8 cellular contexts compared by ENCODE assay signal in the genomic region with DNA sequence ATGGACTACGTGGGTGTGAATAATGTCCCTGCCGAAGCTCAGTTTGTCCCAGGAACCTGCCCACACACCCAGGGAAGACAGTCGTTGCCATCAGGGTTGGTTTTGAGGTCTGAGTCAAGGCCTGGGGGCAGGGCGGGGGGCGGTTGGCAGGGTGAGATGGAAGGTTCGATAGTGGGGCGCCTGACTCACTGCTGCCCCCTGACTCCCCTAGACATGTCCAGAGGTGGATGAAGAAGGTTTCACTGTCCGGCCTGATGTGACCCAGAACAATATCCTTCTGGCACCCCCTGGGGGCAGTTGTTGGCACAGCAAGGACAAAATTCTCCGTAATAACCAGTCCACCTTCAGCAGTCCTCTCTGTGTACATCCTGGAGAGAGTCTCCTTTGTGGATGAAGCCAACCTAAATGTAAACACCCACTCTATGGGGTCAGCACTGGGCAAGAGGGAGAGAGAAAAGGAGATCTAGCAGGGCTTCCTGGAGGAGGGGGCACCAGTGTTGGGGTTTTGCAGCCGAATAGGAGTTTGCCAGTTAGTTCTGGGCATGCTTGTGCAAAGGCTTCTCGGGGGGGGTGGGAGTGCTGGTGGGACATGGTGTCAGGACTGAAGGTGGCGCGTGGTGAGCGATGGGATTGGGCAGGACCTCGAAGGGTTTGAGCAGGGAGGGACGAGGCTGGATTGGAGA. TPM values are rescaled to one million over a fixed set of nuclear protein-coding genes. Genes with fewer than 3 reads are reported as not detected.
DNase-seq lines count a peak whose midpoint lies in the region; ATAC-seq, FAIRE-seq and TF ChIP-seq lines count a peak whose summit lies in the region.

No MANE protein-coding gene starts in this region.

- H3K36me3 Mint-ChIP-seq in naive B cell: peaks cover 7 to 23% of the 10 kb centered on the region in 2 donors

- no peaks in the 10 kb centered on the region for H3K27me3 Mint-ChIP-seq in naive B cell

- ATAC-seq in A549: peak in 1 of 2 experiments; percentile 8; a peak in 2 of 6 replicates
- no peak for ATAC-seq in RWPE2 (ENCODE audit: low read depth)
- no peak for ATAC-seq in body of pancreas
- no peak for ATAC-seq in naive B cell (ENCODE audit: low read depth in 2 of 2)
- ATAC-seq in GM21526 (IDR thresholded peaks at IDR 0.05; ENCODE audit: low FRiP score, unreplicated experiment): no peak
- no peak for ATAC-seq in GM18505 (IDR thresholded peaks at IDR 0.05; ENCODE audit: unreplicated experiment)

- peak in 1 of 2 experiments; percentile 53 for DNase-seq in A549 (ENCODE audit: low read depth in 1 of 2, low spot score in 1 of 2)
- no peak for DNase-seq in RWPE2 (ENCODE audit: low spot score)
- peak in 2 of 4 donors; percentile 25 to 44 for DNase-seq in body of pancreas
- DNase-seq in naive B cell: no peak
- no peak for DNase-seq in NCI-H345 (lab: John Stamatoyannopoulos, UW)

- no peak for TF ChIP-seq EP300 in A549 (IDR thresholded peaks at IDR 0.05)

- H3K36me3 ChIP-seq in RWPE2 (ENCODE audit: low read depth) (no peaks in the 10 kb centered on the region), body of pancreas (replicated peaks in 1 of 2; ENCODE audit: insufficient read depth in 1 of 2, low read depth in 2 of 2) (no peaks in the 10 kb centered on the region)

- peaks cover 4% of the 10 kb centered on the region; the same call in 1 of the 3 replicates for H3K4me1 ChIP-seq in A549
- H3K4me1 ChIP-seq in RWPE2 (ENCODE audit: insufficient read depth, poor library complexity, severe bottlenecking): no peaks in the 10 kb centered on the region
- peaks cover 6% of the 10 kb centered on the region for H3K4me1 ChIP-seq in body of pancreas

- peaks cover 40 to 61% (median 55%) of the 10 kb centered on the region in 3 donors for H3K4me1 Mint-ChIP-seq in naive B cell

- peak overlapping the region in 7 of 8 donors; percentile 54 to 81 (median 72) for H3K4me3 Mint-ChIP-seq in naive B cell

- no peak overlapping the region for H3K4me2 ChIP-seq in A549

- H3K9me3 ChIP-seq in A549 (no peaks in the 10 kb centered on the region), RWPE2 (ENCODE audit: severe bottlenecking) (no peaks in the 10 kb centered on the region), body of pancreas (no peaks in the 10 kb centered on the region)

- H3K4me3 ChIP-seq in A549 (no peak overlapping the region), GM12875 (ENCODE audit: low read depth, low read length) (no peak overlapping the region), RWPE2 (ENCODE audit: severe bottlenecking) (no peak overlapping the region), body of pancreas (no peak overlapping the region)

- no peaks in the 10 kb centered on the region for H3K9me3 Mint-ChIP-seq in naive B cell

- no peak for FAIRE-seq in A549 (lab: Jason Lieb, UNC)

- intact Hi-C loops in body of pancreas (cut with DNase I): loop anchor here (10.0 kb wide), 1 partner anchor 161 kb away; no protein-coding TSS in a partner anchor

- POLR2A ChIA-PET in A549 (lab: Yijun Ruan, JAX): no interaction called here

- H3K27ac Mint-ChIP-seq in naive B cell: peak overlapping the region; percentile 70 to 100 (median 100)

- TF ChIP-seq RAD21 in A549 (conservative IDR thresholded peaks at IDR 0.05 in 1 of 2, IDR thresholded peaks at IDR 0.05 in 1 of 2): peak; percentile 65 to 70

- 39% methylated on average over 12 of the region's 16 CpGs for WGBS in A549 (ENCODE audit: missing lambda C conversion rate)
- WGBS in body of pancreas, 2 donors: 52 to 66% methylated on average over 9 to 16 of the region's 16 CpGs

- TF ChIP-seq POLR2A in A549 (IDR thresholded peaks at IDR 0.05; ENCODE audit: low read length) (no peak), body of pancreas (IDR thresholded peaks at IDR 0.05) (no peak), GM18505 (IDR thresholded peaks at IDR 0.05; ENCODE audit: borderline replicate concordance, extremely low read depth, insufficient read depth, insufficient read length) (no peak)

- H3K27me3 ChIP-seq in RWPE2 (ENCODE audit: insufficient read depth, poor library complexity, severe bottlenecking): no peaks in the 10 kb centered on the region
- H3K27me3 ChIP-seq in body of pancreas: no peaks in the 10 kb centered on the region

- CTCF ChIA-PET in A549 (lab: Yijun Ruan, JAX): interaction anchor here (0.6 to 2.5 kb wide), 23 partner anchors 9 to 383 kb away, joined by 3 to 12 read pairs (median 3); a partner anchor contains a TSS

- peak overlapping the region in 1 of 2 experiments; percentile 47; a peak in 2 of 6 replicates for H3K27ac ChIP-seq in A549
- no peak overlapping the region for H3K27ac ChIP-seq in RWPE2 (ENCODE audit: poor library complexity, severe bottlenecking)
- H3K27ac ChIP-seq in body of pancreas: no peak overlapping the region

- TF ChIP-seq CTCF in A549 (IDR thresholded peaks at IDR 0.05): peak; percentile 62
- peak; percentile 60 for TF ChIP-seq CTCF in GM12875 (IDR thresholded peaks at IDR 0.05; ENCODE audit: borderline replicate concordance, insufficient read depth, low read depth, low read length)
- TF ChIP-seq CTCF in RWPE2 (IDR thresholded peaks at IDR 0.05; ENCODE audit: poor library complexity, severe bottlenecking): peak; percentile 57
- peak in 6 of 7 experiments; percentile 17 to 37 (median 22) for TF ChIP-seq CTCF in body of pancreas (IDR thresholded peaks at IDR 0.05)

TF ChIP-seq in A549, 52 proteins besides CTCF, POLR2A, EP300 and RAD21:
- TF ChIP-seq SMC3 (IDR thresholded peaks at IDR 0.05): peak; percentile 64
- TF ChIP-seq, protein P1, sequence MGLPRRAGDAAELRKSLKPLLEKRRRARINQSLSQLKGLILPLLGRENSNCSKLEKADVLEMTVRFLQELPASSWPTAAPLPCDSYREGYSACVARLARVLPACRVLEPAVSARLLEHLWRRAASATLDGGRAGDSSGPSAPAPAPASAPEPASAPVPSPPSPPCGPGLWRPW (IDR thresholded peaks at IDR 0.05): no peak
- peak; percentile 87 for TF ChIP-seq ZFP36 (IDR thresholded peaks at IDR 0.05; ENCODE audit: borderline replicate concordance, partially characterized antibody)
- TF ChIP-seq FOSL2 (IDR thresholded peaks at IDR 0.05): no peak
- no peak for TF ChIP-seq FOSL2 (CRISPR knock-in tag; IDR thresholded peaks at IDR 0.05)

RNA-seq across cellular contexts. Expression of a gene that starts 19.6 kb away (rescaled TPM):
- polyA plus RNA-seq in A549 (2011; rRNA removed) (2.7 and 4.8 TPM in 2 replicates), A549 (2017; fragmentation: RNase III; extraction: RNeasy Plus Mini Kit Qiagen cat#74134 plus additional on column Dnase treatment) (1.6 to 2.4 TPM (median 1.8 TPM) in 3 replicates), naive B cell (ENCODE audit: low read depth in 6 of 6) (not detected)
- polyA plus RNA-seq in A549 (2012; cell fraction: cytosol; rRNA removed): 0.61 and 0.80 TPM in 2 replicates
- 2.0 and 2.8 TPM in 2 replicates for polyA plus RNA-seq in A549 (2012; cell fraction: nucleus; rRNA removed)
- 3.0 and 3.3 TPM in 2 replicates for polyA minus RNA-seq in A549 (2011; rRNA and poly(A)+ RNA removed)
- total RNA-seq in body of pancreas: 1 to 10 TPM; 2.0 to 6.0 TPM

RNA-seq across cellular contexts. Expression of a gene that starts 24.1 kb away (rescaled TPM):
- 1.7 and 2.2 TPM in 2 replicates for polyA plus RNA-seq in A549 (2011; rRNA removed)
- 4.2 and 6.1 TPM in 2 replicates for polyA plus RNA-seq in A549 (2012; cell fraction: cytosol; rRNA removed)
- 9.9 and 11.3 TPM in 2 replicates for polyA plus RNA-seq in A549 (2012; cell fraction: nucleus; rRNA removed)
- polyA plus RNA-seq in A549 (2017; fragmentation: RNase III; extraction: RNeasy Plus Mini Kit Qiagen cat#74134 plus additional on column Dnase treatment): 13.1 to 14.3 TPM (median 13.6 TPM) in 3 replicates
- polyA minus RNA-seq in A549 (2011; rRNA and poly(A)+ RNA removed): 3.3 and 4.6 TPM in 2 replicates
- total RNA-seq in body of pancreas: 1 to 10 TPM in 1 of 2 donors, not detected in 1; 1.6 TPM
- 10 to 100 TPM; 10.1 to 52.1 (median 25.2) TPM for polyA plus RNA-seq in naive B cell (ENCODE audit: low read depth in 6 of 6)

RNA-seq across cellular contexts. Expression of a gene that starts 45.9 kb away (rescaled TPM):
- 0.27 and 1.2 TPM in 2 replicates for polyA plus RNA-seq in A549 (2011; rRNA removed)
- polyA plus RNA-seq in A549 (2012; cell fraction: cytosol; rRNA removed): 0.13 and 0.49 TPM in 2 replicates
- 0.58 TPM in 1 of 2 replicates, not detected in the other for polyA plus RNA-seq in A549 (2012; cell fraction: nucleus; rRNA removed)
- 0.25 to 0.32 TPM (median 0.28 TPM) in 3 replicates for polyA plus RNA-seq in A549 (2017; fragmentation: RNase III; extraction: RNeasy Plus Mini Kit Qiagen cat#74134 plus additional on column Dnase treatment)
- polyA minus RNA-seq in A549 (2011; rRNA and poly(A)+ RNA removed): 1.5 TPM in 1 of 2 replicates, not detected in the other
- total RNA-seq in body of pancreas: not detected
- polyA plus RNA-seq in naive B cell (ENCODE audit: low read depth in 6 of 6): 1 to 10 TPM in 2 of 6 donors, under 1 TPM in 3, not detected in 1; 0.49 to 1.8 (median 0.89) TPM

RNA-seq across cellular contexts. Expression of a gene that starts 56.1 kb away (rescaled TPM):
- polyA plus RNA-seq in A549 (2011; rRNA removed) (8.3 and 10.6 TPM in 2 replicates), A549 (2017; fragmentation: RNase III; extraction: RNeasy Plus Mini Kit Qiagen cat#74134 plus additional on column Dnase treatment) (23.2 to 26.9 TPM (median 26.4 TPM) in 3 replicates), naive B cell (ENCODE audit: low read depth in 6 of 6) (10 to 100 TPM; 22.4 to 44.0 (median 26.0) TPM)
- polyA plus RNA-seq in A549 (2012; cell fraction: cytosol; rRNA removed): 29.2 and 30.3 TPM in 2 replicates
- polyA plus RNA-seq in A549 (2012; cell fraction: nucleus; rRNA removed): 56.0 and 85.3 TPM in 2 replicates
- polyA minus RNA-seq in A549 (2011; rRNA and poly(A)+ RNA removed): 19.2 and 23.6 TPM in 2 replicates
- total RNA-seq in body of pancreas: 10 to 100 TPM; 37.1 to 53.4 TPM
